ENCODE assay signal across 10 cellular contexts in genomic region chr3:172181936-172182708, GRCh38.
DNase-seq lines count a peak whose midpoint lies in the region; TF ChIP-seq lines count a peak whose summit lies in the region.
"Had no signal": no experiment of that assay in that cellular context is flagged by ENCODE, and none has a peak within 500 bp of the region (broad histone marks: within the 10 kb centered on the region; RNA-seq: fewer than 3 reads in every experiment).

No MANE protein-coding gene starts in this region.

- no peak overlapping the region for H3K4me3 ChIP-seq in GM12865 (ENCODE audit: low read depth, low read length)
- no peak overlapping the region for H3K4me3 ChIP-seq in choroid plexus epithelial cell (ENCODE audit: low read depth, low read length)

- no peaks in the 10 kb centered on the region for H3K27me3 Mint-ChIP-seq in nephron progenitor cell (ENCODE audit: low read depth, poor library complexity)

- H3K27ac Mint-ChIP-seq in nephron progenitor cell, result peak overlapping the region; percentile 60

- peaks cover 41% of the 10 kb centered on the region for H3K36me3 Mint-ChIP-seq in nephron progenitor cell (ENCODE audit: low read depth)

- H3K4me3 Mint-ChIP-seq in nephron progenitor cell, result no peak overlapping the region

- DNase-seq in GM12865 (ENCODE audit: low read depth) (peak; percentile 46), M059J (ENCODE audit: low read depth) (peak; percentile 83), choroid plexus epithelial cell (ENCODE audit: low read depth) (peak; percentile 73), nephron progenitor cell (no peak), amniotic stem cell (lab: John Stamatoyannopoulos, UW) (no peak), germinal center (ENCODE audit: low spot score) (no peak)
- DNase-seq in stimulated activated CD4-positive, alpha-beta T cell treated with anti-CD3 and anti-CD28 coated beads, Interleukin-4, amount 100 ng/mL, for 1 hour, result no peak
- DNase-seq in activated CD4-positive, CD25-positive, alpha-beta regulatory T cell (lab: John Stamatoyannopoulos, UW), result no peak
- DNase-seq: NCI-H2227 treated with DMSO at 0.1 percent for 48 hours; stimulated activated CD4-positive, alpha-beta T cell treated with anti-CD3 and anti-CD28 coated beads, Interleukin-15, amount 100 ng/mL, for 24 hours had no signal

- H3K9me3 Mint-ChIP-seq in nephron progenitor cell, result no peaks in the 10 kb centered on the region

- peaks cover 53% of the 10 kb centered on the region for H3K4me1 Mint-ChIP-seq in nephron progenitor cell

- TF ChIP-seq CTCF in GM12865 (IDR thresholded peaks at IDR 0.05; ENCODE audit: insufficient read depth, low read depth, low read length, missing control alignments), result no peak
- TF ChIP-seq CTCF in choroid plexus epithelial cell (conservative IDR thresholded peaks at IDR 0.05; ENCODE audit: low read depth, low read length), result no peak
- no peak for TF ChIP-seq CTCF in nephron progenitor cell (IDR thresholded peaks at IDR 0.05)

Comparison
In these comparisons a context has a peak if more than half of its experiments do, and no peak if none do; other contexts are left out.
1. DNase-seq: peak in GM12865 (single experiment), M059J (single experiment) and choroid plexus epithelial cell (single experiment); none in nephron progenitor cell (single experiment), amniotic stem cell (single experiment), stimulated activated CD4-positive, alpha-beta T cell treated with anti-CD3 and anti-CD28 coated beads, Interleukin-4, amount 100 ng/mL, for 1 hour (single experiment), germinal center (single experiment) and activated CD4-positive, CD25-positive, alpha-beta regulatory T cell (0 of 4).